ENCODE assay signal across 10 cellular contexts in the genomic region with DNA sequence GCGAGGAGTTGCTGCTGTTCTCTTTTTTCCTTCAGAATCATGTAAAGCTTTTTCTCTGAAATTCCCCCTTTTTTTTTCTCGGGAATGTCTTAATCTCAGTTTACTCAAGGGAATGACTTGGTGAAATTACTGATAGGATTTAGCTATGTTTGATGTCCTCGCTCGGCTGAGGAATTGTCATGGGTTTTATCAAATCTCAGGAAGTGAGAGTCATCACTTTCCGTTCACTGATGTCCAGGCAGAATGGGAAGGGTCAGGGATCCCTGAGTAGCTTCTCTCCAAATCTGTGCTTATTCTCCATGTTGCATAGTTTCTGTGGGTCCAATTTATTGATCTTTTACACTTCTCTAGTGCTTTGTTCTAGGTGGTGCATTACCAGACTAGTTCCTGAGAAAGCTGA. TPM values are rescaled to one million over a fixed set of nuclear protein-coding genes. Genes with fewer than 3 reads are reported as not detected.
A peak's percentile ranks its signal among the peaks of the same experiment; 100 is the strongest.
DNase-seq lines count a peak whose midpoint lies in the region; ATAC-seq and TF ChIP-seq lines count a peak whose summit lies in the region.
"Had no signal": no experiment of that assay in that cellular context is flagged by ENCODE, and none has a peak within 500 bp of the region (broad histone marks: within the 10 kb centered on the region; RNA-seq: fewer than 3 reads in every experiment).

No MANE protein-coding gene starts in this region.

- H3K27me3 ChIP-seq in layer of hippocampus (ENCODE audit: control insufficient read depth, insufficient read depth, low read length) (no peaks in the 10 kb centered on the region), subcutaneous abdominal adipose tissue (ENCODE audit: control insufficient read depth in 5 of 5, insufficient read depth in 4 of 5, low read length in 5 of 5) (no peaks in the 10 kb centered on the region)
- H3K27me3 ChIP-seq: gastroesophageal sphincter had no signal

- H3K36me3 Mint-ChIP-seq in activated CD4-positive, alpha-beta T cell treated with anti-CD3 and anti-CD28 coated beads, Interleukin-2, amount 10 ng/mL, durations not matched to agents 7 days and 5 days (ENCODE audit: low read depth) = peaks cover 2% of the 10 kb centered on the region
- H3K36me3 Mint-ChIP-seq in activated naive CD8-positive, alpha-beta T cell treated with anti-CD3 and anti-CD28 coated beads for 36 hours = peaks cover 4% of the 10 kb centered on the region

- peak overlapping the region in 4 of 5 donors; percentile 1 to 43 (median 31) for H3K9ac ChIP-seq in subcutaneous abdominal adipose tissue (ENCODE audit: low read length in 5 of 5)

- peak overlapping the region; percentile 76 for H3K4me3 Mint-ChIP-seq in activated CD4-positive, alpha-beta T cell treated with anti-CD3 and anti-CD28 coated beads, Interleukin-2, amount 10 ng/mL, durations not matched to agents 7 days and 5 days
- peak overlapping the region; percentile 77 for H3K4me3 Mint-ChIP-seq in activated naive CD8-positive, alpha-beta T cell treated with anti-CD3 and anti-CD28 coated beads for 36 hours

- H3K4me1 Mint-ChIP-seq in activated CD4-positive, alpha-beta T cell treated with anti-CD3 and anti-CD28 coated beads, Interleukin-2, amount 10 ng/mL, durations not matched to agents 7 days and 5 days = peaks cover 55% of the 10 kb centered on the region
- H3K4me1 Mint-ChIP-seq in activated naive CD8-positive, alpha-beta T cell treated with anti-CD3 and anti-CD28 coated beads for 36 hours = peaks cover 55% of the 10 kb centered on the region

- DNase-seq in activated CD4-positive, alpha-beta T cell treated with anti-CD3 and anti-CD28 coated beads, Interleukin-2, amount 10 ng/mL, durations not matched to agents 7 days and 5 days = no peak
- no peak for DNase-seq in activated CD4-positive, alpha-beta T cell treated with anti-CD3 and anti-CD28 coated beads, Interleukin-2, amount 50 U/mL, for 4 hours
- DNase-seq in activated naive CD8-positive, alpha-beta T cell treated with anti-CD3 and anti-CD28 coated beads for 36 hours = no peak
- DNase-seq in NCI-H748 (lab: John Stamatoyannopoulos, UW; ENCODE audit: unreplicated experiment) (no peak), omental fat pad (ENCODE audit: low spot score) (no peak)
- DNase-seq: NCI-H1694 treated with DMSO at 0.1 percent for 48 hours had no signal

- no peaks in the 10 kb centered on the region for H3K27me3 Mint-ChIP-seq in activated CD4-positive, alpha-beta T cell treated with anti-CD3 and anti-CD28 coated beads, Interleukin-2, amount 10 ng/mL, durations not matched to agents 7 days and 5 days
- no peaks in the 10 kb centered on the region for H3K27me3 Mint-ChIP-seq in activated naive CD8-positive, alpha-beta T cell treated with anti-CD3 and anti-CD28 coated beads for 36 hours

- ATAC-seq in omental fat pad (ENCODE audit: low FRiP score) (no peak), GM21786 (IDR thresholded peaks at IDR 0.05; ENCODE audit: unreplicated experiment) (no peak)
- ATAC-seq: gastroesophageal sphincter had no signal

- peaks cover 0 to 20% (median 6%) of the 10 kb centered on the region in 5 donors for H3K36me3 ChIP-seq in subcutaneous abdominal adipose tissue (ENCODE audit: control insufficient read depth in 5 of 5, insufficient read depth in 5 of 5, low read length in 5 of 5)
- H3K36me3 ChIP-seq: gastroesophageal sphincter had no signal

- no peaks in the 10 kb centered on the region for H3K9me3 ChIP-seq in subcutaneous abdominal adipose tissue (ENCODE audit: control insufficient read depth in 5 of 5, low read length in 5 of 5)
- H3K9me3 ChIP-seq: gastroesophageal sphincter had no signal

- TF ChIP-seq CTCF in omental fat pad (IDR thresholded peaks at IDR 0.05) = no peak

- peak overlapping the region; percentile 95 for H3K27ac Mint-ChIP-seq in activated CD4-positive, alpha-beta T cell treated with anti-CD3 and anti-CD28 coated beads, Interleukin-2, amount 10 ng/mL, durations not matched to agents 7 days and 5 days
- H3K27ac Mint-ChIP-seq in activated naive CD8-positive, alpha-beta T cell treated with anti-CD3 and anti-CD28 coated beads for 36 hours = peak overlapping the region; percentile 86

- CTCF ChIA-PET in activated CD4-positive, alpha-beta T cell treated with anti-CD3 and anti-CD28 coated beads, Interleukin-2, amount 10 ng/mL, durations not matched to agents 7 days and 5 days (lab: Charles Lee) = interaction anchor here (0.6 to 1.9 kb wide), 6 partner anchors 9 to 1038 kb away, joined by 3 to 5 read pairs (median 4); no protein-coding TSS in a partner anchor

- H3K4me3 ChIP-seq in subcutaneous abdominal adipose tissue (ENCODE audit: low read depth in 1 of 5, low read length in 5 of 5) = peak overlapping the region in 2 of 5 donors; percentile 34 to 39

- H3K9me3 Mint-ChIP-seq in activated CD4-positive, alpha-beta T cell treated with anti-CD3 and anti-CD28 coated beads, Interleukin-2, amount 10 ng/mL, durations not matched to agents 7 days and 5 days = no peaks in the 10 kb centered on the region
- no peaks in the 10 kb centered on the region for H3K9me3 Mint-ChIP-seq in activated naive CD8-positive, alpha-beta T cell treated with anti-CD3 and anti-CD28 coated beads for 36 hours

- peak overlapping the region; percentile 18 for H3K27ac ChIP-seq in layer of hippocampus (ENCODE audit: low read depth, low read length)
- peak overlapping the region; percentile 55 for H3K27ac ChIP-seq in subcutaneous abdominal adipose tissue (ENCODE audit: low read depth, low read length)

- POLR2A ChIA-PET in activated CD4-positive, alpha-beta T cell treated with anti-CD3 and anti-CD28 coated beads, Interleukin-2, amount 10 ng/mL, durations not matched to agents 7 days and 5 days (lab: Charles Lee) = interaction anchor here (0.6 kb wide), 1 partner anchor 65 kb away, joined by 3 read pairs; no protein-coding TSS in a partner anchor

- H3K4me1 ChIP-seq in subcutaneous abdominal adipose tissue (ENCODE audit: control insufficient read depth in 5 of 5, insufficient read depth in 5 of 5, low read length in 5 of 5) = peaks cover 0 to 46% (median 17%) of the 10 kb centered on the region in 5 donors

RNA-seq across cellular contexts. Expression of gene IGSF6, which starts 6.3 kb away (rescaled TPM):
- under 1 TPM; 0.15 to 0.25 TPM for total RNA-seq in activated CD4-positive, alpha-beta T cell treated with anti-CD3 and anti-CD28 coated beads, Interleukin-2, amount 10 ng/mL, durations not matched to agents 7 days and 5 days
- total RNA-seq in activated naive CD8-positive, alpha-beta T cell treated with anti-CD3 and anti-CD28 coated beads for 36 hours = under 1 TPM; 0.10 to 0.14 TPM
- 10 to 100 TPM in 1 of 4 donors, 1 to 10 TPM in 3; 2.8 to 18.6 (median 6.8) TPM for total RNA-seq in omental fat pad

RNA-seq across cellular contexts. Expression of gene OTOA, which starts 17.7 kb away (rescaled TPM):
- under 1 TPM in 1 of 2 experiments, not detected in 1; 0.17 TPM for total RNA-seq in activated CD4-positive, alpha-beta T cell treated with anti-CD3 and anti-CD28 coated beads, Interleukin-2, amount 10 ng/mL, durations not matched to agents 7 days and 5 days
- total RNA-seq in activated naive CD8-positive, alpha-beta T cell treated with anti-CD3 and anti-CD28 coated beads for 36 hours = under 1 TPM in 1 of 2 experiments, not detected in 1; 0.06 TPM
- 1 to 10 TPM in 2 of 4 donors, under 1 TPM in 2; 0.25 to 1.2 (median 0.69) TPM for total RNA-seq in omental fat pad

RNA-seq across cellular contexts. Expression of gene METTL9, which starts 46.7 kb away (rescaled TPM):
- 10 to 100 TPM; 82.1 to 87.1 TPM for total RNA-seq in activated CD4-positive, alpha-beta T cell treated with anti-CD3 and anti-CD28 coated beads, Interleukin-2, amount 10 ng/mL, durations not matched to agents 7 days and 5 days
- total RNA-seq in activated naive CD8-positive, alpha-beta T cell treated with anti-CD3 and anti-CD28 coated beads for 36 hours = 100 to 1,000 TPM in 1 of 2 experiments, 10 to 100 TPM in 1; 99.5 to 102 TPM
- total RNA-seq in omental fat pad = 100 to 1,000 TPM in 3 of 4 donors, 10 to 100 TPM in 1; 98.9 to 195 (median 114) TPM
